Comparison of ENCODE assay signal across 2 cellular contexts in the genomic region with DNA sequence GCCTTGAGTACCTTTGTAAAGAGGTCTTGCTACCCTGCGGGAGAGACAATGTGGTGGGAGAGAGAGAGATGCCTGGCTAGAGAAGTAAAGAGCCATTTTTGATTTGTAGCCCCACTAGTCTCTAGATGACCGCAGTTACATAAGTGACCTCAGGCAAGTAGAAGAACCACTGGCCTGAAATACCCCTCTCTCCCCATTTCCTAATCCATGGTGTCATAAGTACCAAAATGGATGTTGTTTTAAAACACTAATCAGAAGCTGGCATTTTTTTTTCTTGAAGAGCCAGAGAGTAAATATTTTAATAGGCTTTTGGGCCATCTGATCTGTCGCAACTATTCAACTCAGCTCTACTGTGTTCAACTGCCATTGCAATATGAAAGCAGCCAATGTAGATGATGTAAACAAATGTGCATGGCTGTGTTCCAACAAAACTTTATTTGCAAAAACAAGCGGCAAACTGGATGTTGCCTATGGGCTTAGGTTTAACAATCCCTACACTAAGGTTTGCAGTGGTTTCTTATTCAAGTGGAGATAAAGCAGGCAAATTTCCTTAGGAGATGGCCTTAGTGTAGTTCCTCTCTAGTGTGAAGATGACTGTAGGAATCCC.
TF ChIP-seq lines count a peak whose summit lies in the region.

No MANE protein-coding gene starts in this region.

TF ChIP-seq in GM23338, 12 proteins besides CTCF, POLR2A, EP300 and RAD21:
- TF ChIP-seq STAT1 (IDR thresholded peaks at IDR 0.05; ENCODE audit: unreplicated experiment) (no peak), ZNF331 (CRISPR knock-in tag; IDR thresholded peaks at IDR 0.05; ENCODE audit: low read depth) (no peak), NANOG (IDR thresholded peaks at IDR 0.05; ENCODE audit: borderline replicate concordance) (no peak), ZNF114 (CRISPR knock-in tag; IDR thresholded peaks at IDR 0.05) (no peak), EZH2phosphoT487 (IDR thresholded peaks at IDR 0.05; ENCODE audit: unreplicated experiment) (no peak)
- TF ChIP-seq, protein P1, sequence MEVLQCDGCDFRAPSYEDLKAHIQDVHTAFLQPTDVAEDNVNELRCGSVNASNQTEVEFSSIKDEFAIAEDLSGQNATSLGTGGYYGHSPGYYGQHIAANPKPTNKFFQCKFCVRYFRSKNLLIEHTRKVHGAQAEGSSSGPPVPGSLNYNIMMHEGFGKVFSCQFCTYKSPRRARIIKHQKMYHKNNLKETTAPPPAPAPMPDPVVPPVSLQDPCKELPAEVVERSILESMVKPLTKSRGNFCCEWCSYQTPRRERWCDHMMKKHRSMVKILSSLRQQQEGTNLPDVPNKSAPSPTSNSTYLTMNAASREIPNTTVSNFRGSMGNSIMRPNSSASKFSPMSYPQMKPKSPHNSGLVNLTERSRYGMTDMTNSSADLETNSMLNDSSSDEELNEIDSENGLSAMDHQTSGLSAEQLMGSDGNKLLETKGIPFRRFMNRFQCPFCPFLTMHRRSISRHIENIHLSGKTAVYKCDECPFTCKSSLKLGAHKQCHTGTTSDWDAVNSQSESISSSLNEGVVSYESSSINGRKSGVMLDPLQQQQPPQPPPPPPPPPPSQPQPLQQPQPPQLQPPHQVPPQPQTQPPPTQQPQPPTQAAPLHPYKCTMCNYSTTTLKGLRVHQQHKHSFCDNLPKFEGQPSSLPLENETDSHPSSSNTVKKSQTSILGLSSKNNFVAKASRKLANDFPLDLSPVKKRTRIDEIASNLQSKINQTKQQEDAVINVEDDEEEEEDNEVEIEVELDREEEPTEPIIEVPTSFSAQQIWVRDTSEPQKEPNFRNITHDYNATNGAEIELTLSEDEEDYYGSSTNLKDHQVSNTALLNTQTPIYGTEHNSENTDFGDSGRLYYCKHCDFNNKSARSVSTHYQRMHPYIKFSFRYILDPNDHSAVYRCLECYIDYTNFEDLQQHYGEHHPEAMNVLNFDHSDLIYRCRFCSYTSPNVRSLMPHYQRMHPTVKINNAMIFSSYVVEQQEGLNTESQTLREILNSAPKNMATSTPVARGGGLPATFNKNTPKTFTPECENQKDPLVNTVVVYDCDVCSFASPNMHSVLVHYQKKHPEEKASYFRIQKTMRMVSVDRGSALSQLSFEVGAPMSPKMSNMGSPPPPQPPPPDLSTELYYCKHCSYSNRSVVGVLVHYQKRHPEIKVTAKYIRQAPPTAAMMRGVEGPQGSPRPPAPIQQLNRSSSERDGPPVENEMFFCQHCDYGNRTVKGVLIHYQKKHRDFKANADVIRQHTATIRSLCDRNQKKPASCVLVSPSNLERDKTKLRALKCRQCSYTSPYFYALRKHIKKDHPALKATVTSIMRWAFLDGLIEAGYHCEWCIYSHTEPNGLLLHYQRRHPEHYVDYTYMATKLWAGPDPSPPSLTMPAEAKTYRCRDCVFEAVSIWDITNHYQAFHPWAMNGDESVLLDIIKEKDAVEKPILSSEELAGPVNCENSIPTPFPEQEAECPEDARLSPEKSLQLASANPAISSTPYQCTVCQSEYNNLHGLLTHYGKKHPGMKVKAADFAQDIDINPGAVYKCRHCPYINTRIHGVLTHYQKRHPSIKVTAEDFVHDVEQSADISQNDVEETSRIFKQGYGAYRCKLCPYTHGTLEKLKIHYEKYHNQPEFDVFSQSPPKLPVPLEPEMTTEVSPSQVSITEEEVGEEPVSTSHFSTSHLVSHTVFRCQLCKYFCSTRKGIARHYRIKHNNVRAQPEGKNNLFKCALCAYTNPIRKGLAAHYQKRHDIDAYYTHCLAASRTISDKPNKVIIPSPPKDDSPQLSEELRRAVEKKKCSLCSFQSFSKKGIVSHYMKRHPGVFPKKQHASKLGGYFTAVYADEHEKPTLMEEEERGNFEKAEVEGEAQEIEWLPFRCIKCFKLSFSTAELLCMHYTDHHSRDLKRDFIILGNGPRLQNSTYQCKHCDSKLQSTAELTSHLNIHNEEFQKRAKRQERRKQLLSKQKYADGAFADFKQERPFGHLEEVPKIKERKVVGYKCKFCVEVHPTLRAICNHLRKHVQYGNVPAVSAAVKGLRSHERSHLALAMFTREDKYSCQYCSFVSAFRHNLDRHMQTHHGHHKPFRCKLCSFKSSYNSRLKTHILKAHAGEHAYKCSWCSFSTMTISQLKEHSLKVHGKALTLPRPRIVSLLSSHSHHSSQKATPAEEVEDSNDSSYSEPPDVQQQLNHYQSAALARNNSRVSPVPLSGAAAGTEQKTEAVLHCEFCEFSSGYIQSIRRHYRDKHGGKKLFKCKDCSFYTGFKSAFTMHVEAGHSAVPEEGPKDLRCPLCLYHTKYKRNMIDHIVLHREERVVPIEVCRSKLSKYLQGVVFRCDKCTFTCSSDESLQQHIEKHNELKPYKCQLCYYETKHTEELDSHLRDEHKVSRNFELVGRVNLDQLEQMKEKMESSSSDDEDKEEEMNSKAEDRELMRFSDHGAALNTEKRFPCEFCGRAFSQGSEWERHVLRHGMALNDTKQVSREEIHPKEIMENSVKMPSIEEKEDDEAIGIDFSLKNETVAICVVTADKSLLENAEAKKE (CRISPR knock-in tag; IDR thresholded peaks at IDR 0.05) = no peak
- TF ChIP-seq, protein P2, sequence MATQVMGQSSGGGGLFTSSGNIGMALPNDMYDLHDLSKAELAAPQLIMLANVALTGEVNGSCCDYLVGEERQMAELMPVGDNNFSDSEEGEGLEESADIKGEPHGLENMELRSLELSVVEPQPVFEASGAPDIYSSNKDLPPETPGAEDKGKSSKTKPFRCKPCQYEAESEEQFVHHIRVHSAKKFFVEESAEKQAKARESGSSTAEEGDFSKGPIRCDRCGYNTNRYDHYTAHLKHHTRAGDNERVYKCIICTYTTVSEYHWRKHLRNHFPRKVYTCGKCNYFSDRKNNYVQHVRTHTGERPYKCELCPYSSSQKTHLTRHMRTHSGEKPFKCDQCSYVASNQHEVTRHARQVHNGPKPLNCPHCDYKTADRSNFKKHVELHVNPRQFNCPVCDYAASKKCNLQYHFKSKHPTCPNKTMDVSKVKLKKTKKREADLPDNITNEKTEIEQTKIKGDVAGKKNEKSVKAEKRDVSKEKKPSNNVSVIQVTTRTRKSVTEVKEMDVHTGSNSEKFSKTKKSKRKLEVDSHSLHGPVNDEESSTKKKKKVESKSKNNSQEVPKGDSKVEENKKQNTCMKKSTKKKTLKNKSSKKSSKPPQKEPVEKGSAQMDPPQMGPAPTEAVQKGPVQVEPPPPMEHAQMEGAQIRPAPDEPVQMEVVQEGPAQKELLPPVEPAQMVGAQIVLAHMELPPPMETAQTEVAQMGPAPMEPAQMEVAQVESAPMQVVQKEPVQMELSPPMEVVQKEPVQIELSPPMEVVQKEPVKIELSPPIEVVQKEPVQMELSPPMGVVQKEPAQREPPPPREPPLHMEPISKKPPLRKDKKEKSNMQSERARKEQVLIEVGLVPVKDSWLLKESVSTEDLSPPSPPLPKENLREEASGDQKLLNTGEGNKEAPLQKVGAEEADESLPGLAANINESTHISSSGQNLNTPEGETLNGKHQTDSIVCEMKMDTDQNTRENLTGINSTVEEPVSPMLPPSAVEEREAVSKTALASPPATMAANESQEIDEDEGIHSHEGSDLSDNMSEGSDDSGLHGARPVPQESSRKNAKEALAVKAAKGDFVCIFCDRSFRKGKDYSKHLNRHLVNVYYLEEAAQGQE (IDR thresholded peaks at IDR 0.05; ENCODE audit: unreplicated experiment) = no peak
TF ChIP-seq in GM23338: peak in this region for 0.

TF ChIP-seq in HepG2, 621 proteins besides CTCF, POLR2A, EP300 and RAD21:
- 0 out of 2 replicates have a peak, but pooled peaks have one; percentile 8 for TF ChIP-seq CEBPB (IDR thresholded peaks at IDR 0.05; ENCODE audit: borderline replicate concordance, low read depth, low read length)
- TF ChIP-seq ZNF607 (CRISPR knock-in tag; IDR thresholded peaks at IDR 0.05; ENCODE audit: borderline replicate concordance) = no peak
